ENCODE assay signal across 27 cellular contexts in genomic region chr5:60712950-60713349, GRCh38. TPM values are rescaled to one million over a fixed set of nuclear protein-coding genes. Genes with fewer than 3 reads are reported as not detected.
"Had no signal": no experiment of that assay in that cellular context is flagged by ENCODE, and none has a peak within 500 bp of the region (broad histone marks: within the 10 kb centered on the region; RNA-seq: fewer than 3 reads in every experiment).

No MANE protein-coding gene starts in this region.

- H3K27ac ChIP-seq: stomach, suprapubic skin, testis, thoracic aorta, thyroid gland, tibial artery, tibial nerve, transverse colon, upper lobe of left lung, upper lobe of right lung, uterus, vagina had no signal

- DNase-seq: stimulated activated CD4-positive, alpha-beta T cell treated with anti-CD3 and anti-CD28 coated beads, Interleukin-2, amount 100 ng/mL, for 48 hours; stimulated activated CD4-positive, alpha-beta T cell treated with anti-CD3 and anti-CD28 coated beads, Interleukin-4, amount 100 ng/mL, for 1 hour; stimulated activated CD4-positive, alpha-beta T cell treated with anti-CD3 and anti-CD28 coated beads, Interleukin-4, amount 100 ng/mL, for 24 hours; stimulated activated CD4-positive, alpha-beta T cell treated with anti-CD3 and anti-CD28 coated beads, Interleukin-4, amount 100 ng/mL, for 4 hours; stimulated activated CD8-positive, alpha-beta memory T cell treated with anti-CD3 and anti-CD28 coated beads, Interleukin-4, amount 100 ng/mL, for 48 hours; stimulated activated naive B cell treated with anti-CD40 and anti-IgM and Interleukin-4, amounts not matched to agents 10 μg/mL and 1 μg/mL and 100 μg/mL, for 72 hours; stimulated activated naive CD4-positive, alpha-beta T cell; stimulated activated naive CD4-positive, alpha-beta T cell treated with Interleukin-2 at 50 U/mL for 16 hours; stimulated activated naive CD8-positive, alpha-beta T cell treated with anti-CD3 and anti-CD28 coated beads, Interleukin-15, amount 100 ng/mL, for 72 hours; stimulated activated naive CD8-positive, alpha-beta T cell treated with anti-CD3 and anti-CD28 coated beads, Interleukin-15, Interleukin-2, amounts not matched to agents 100 U/mL and 50 U/mL, for 24 hours; stomach; substantia nigra; testis; thyroid gland; tibial artery; transverse colon; trophoblast cell; upper lobe of left lung; upper lobe of right lung; uterus had no signal

- H3K4me3 ChIP-seq: stomach, suprapubic skin, testis, thoracic aorta, thyroid gland, tibial artery, tibial nerve, transverse colon, upper lobe of left lung, upper lobe of right lung, uterus, vagina had no signal

- H3K9me3 ChIP-seq: suprapubic skin, testis, thoracic aorta, thyroid gland, transverse colon, upper lobe of left lung, upper lobe of right lung, uterus, vagina had no signal

- FAIRE-seq: urothelium cell line had no signal

- ATAC-seq: stimulated activated effector memory CD8-positive, alpha-beta T cell treated with anti-CD3 and anti-CD28 coated beads, Interleukin-12 subunit alpha, Interleukin-12 subunit beta, amount 100 ng/mL, for 72 hours; stimulated activated memory B cell treated with anti-CD40 and anti-IgM and Interleukin-4, amounts not matched to agents 10 μg/mL and 1 μg/mL and 100 μg/mL, for 72 hours; stimulated activated naive B cell treated with anti-CD40 and anti-IgM and Interleukin-4, amounts not matched to agents 10 μg/mL and 1 μg/mL and 100 μg/mL, for 72 hours; stimulated activated naive CD8-positive, alpha-beta T cell treated with anti-CD3 and anti-CD28 coated beads, Interleukin-15, amount 100 ng/mL, for 72 hours; stimulated activated naive CD8-positive, alpha-beta T cell treated with anti-CD3 and anti-CD28 coated beads, Interleukin-15, Interleukin-2, amounts not matched to agents 100 U/mL and 50 U/mL, for 24 hours; upper lobe of right lung had no signal

- H3K4me1 ChIP-seq: stomach, testis, thyroid gland, tibial artery, tibial nerve, transverse colon, upper lobe of left lung, upper lobe of right lung, uterus, vagina had no signal

- H3K36me3 ChIP-seq: stomach, suprapubic skin, thoracic aorta, thyroid gland, tibial artery, tibial nerve, transverse colon, upper lobe of left lung, upper lobe of right lung, uterus, vagina had no signal

- H3K27me3 ChIP-seq: suprapubic skin, testis, thyroid gland, tibial artery, tibial nerve, transverse colon, upper lobe of left lung, upper lobe of right lung, uterus, vagina had no signal

RNA-seq across cellular contexts. Expression of gene DEPDC1B, which starts 13.0 kb away (rescaled TPM):
- total RNA-seq: thoracic aorta had no signal
